ENCODE assay signal across 26 cellular contexts in the genomic region with DNA sequence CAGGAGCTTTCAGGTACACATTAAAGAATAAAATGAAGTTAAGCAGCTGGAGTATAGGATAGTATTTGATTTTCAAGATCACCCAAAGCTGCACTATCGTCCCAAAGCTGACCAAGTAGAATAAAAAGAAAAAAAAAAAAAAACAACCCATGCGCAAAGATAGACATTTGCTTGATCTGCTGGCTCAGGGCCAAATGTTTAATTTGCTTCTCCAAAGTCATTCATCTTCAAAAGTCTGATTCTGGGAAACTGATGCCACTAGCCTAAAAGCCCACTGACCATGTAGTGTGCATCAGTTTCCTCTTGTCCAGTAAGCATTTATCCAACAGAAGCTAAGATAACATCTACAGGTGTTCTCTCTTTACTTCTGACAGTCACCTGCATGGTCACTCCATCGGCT.
"Had no signal": no experiment of that assay in that cellular context is flagged by ENCODE, and none has a peak within 500 bp of the region (broad histone marks: within the 10 kb centered on the region; RNA-seq: fewer than 3 reads in every experiment).

No MANE protein-coding gene starts in this region.

- FAIRE-seq: bronchial epithelial cell had no signal

- H3K27ac ChIP-seq: ascending aorta, coronary artery, dorsolateral prefrontal cortex, epithelial cell of prostate, esophagus squamous epithelium, gastroesophageal sphincter, heart right ventricle, hepatocyte had no signal

- H3K9me3 ChIP-seq: ascending aorta, esophagus squamous epithelium, gastroesophageal sphincter, heart right ventricle had no signal

- H3K27me3 ChIP-seq: ascending aorta, dorsolateral prefrontal cortex, esophagus squamous epithelium, gastroesophageal sphincter, heart right ventricle, hepatocyte had no signal

- H2AFZ ChIP-seq: hepatocyte had no signal

- H3K4me3 ChIP-seq: ascending aorta, coronary artery, dorsolateral prefrontal cortex, esophagus squamous epithelium, gastroesophageal sphincter, heart right ventricle, hepatocyte had no signal

- DNase-seq: activated CD4-positive, alpha-beta memory T cell treated with anti-CD3 and anti-CD28 coated beads for 36 hours; activated CD4-positive, alpha-beta T cell treated with anti-CD3 and anti-CD28 coated beads for 36 hours; activated CD4-positive, alpha-beta T cell treated with anti-CD3 and anti-CD28 coated beads, Interleukin-2, amount 10 ng/mL, durations not matched to agents 24 days and 14 days; activated CD4-positive, CD25-positive, alpha-beta regulatory T cell; activated CD4-positive, CD25-positive, alpha-beta regulatory T cell treated with anti-CD3 and anti-CD28 coated beads, Interleukin-2, amount 50 U/mL, for 72 hours; activated CD8-positive, alpha-beta memory T cell treated with anti-CD3 and anti-CD28 coated beads, Interleukin-2, amount 10 ng/mL, durations not matched to agents 7 days and 5 days; activated CD8-positive, alpha-beta memory T cell treated with anti-CD3 and anti-CD28 coated beads, Interleukin-2, amount 50 U/mL, for 4 hours; activated CD8-positive, alpha-beta T cell treated with anti-CD3 and anti-CD28 coated beads, Interleukin-2, amount 10 ng/mL, durations not matched to agents 7 days and 5 days; activated effector memory CD4-positive, alpha-beta T cell treated with anti-CD3 and anti-CD28 coated beads, Interleukin-2, amount 50 U/mL, for 16 hours; activated naive CD4-positive, alpha-beta T cell treated with anti-CD3 and anti-CD28 coated beads for 36 hours; activated naive CD8-positive, alpha-beta T cell treated with anti-CD3 and anti-CD28 coated beads, Interleukin-2, amount 10 ng/mL, durations not matched to agents 7 days and 5 days; activated T-cell treated with anti-CD3 and anti-CD28 coated beads, Interleukin-2, amount 50 U/mL, for 1 hour; activated T-cell treated with anti-CD3 and anti-CD28 coated beads, Interleukin-2, amount 50 U/mL, for 48 hours; dorsolateral prefrontal cortex; effector memory CD8-positive, alpha-beta T cell; esophagus squamous epithelium; foreskin melanocyte; heart right ventricle; T-helper 2 cell had no signal

- H3K79me2 ChIP-seq: hepatocyte had no signal

- H3K4me2 ChIP-seq: hepatocyte had no signal

- H3K4me1 ChIP-seq: ascending aorta, esophagus squamous epithelium, gastroesophageal sphincter, heart right ventricle had no signal

- ATAC-seq: activated CD4-positive, alpha-beta T cell treated with anti-CD3 and anti-CD28 coated beads for 36 hours; activated CD8-positive, alpha-beta memory T cell treated with anti-CD3 and anti-CD28 coated beads, Interleukin-2, amount 10 ng/mL, durations not matched to agents 7 days and 5 days; activated CD8-positive, alpha-beta T cell treated with anti-CD3 and anti-CD28 coated beads, Interleukin-2, amount 10 ng/mL, durations not matched to agents 7 days and 5 days; activated naive CD4-positive, alpha-beta T cell treated with anti-CD3 and anti-CD28 coated beads, Interleukin-2, amount 50 U/mL, for 72 hours; effector memory CD8-positive, alpha-beta T cell; gastroesophageal sphincter; heart right ventricle had no signal
